In the genomic region with DNA sequence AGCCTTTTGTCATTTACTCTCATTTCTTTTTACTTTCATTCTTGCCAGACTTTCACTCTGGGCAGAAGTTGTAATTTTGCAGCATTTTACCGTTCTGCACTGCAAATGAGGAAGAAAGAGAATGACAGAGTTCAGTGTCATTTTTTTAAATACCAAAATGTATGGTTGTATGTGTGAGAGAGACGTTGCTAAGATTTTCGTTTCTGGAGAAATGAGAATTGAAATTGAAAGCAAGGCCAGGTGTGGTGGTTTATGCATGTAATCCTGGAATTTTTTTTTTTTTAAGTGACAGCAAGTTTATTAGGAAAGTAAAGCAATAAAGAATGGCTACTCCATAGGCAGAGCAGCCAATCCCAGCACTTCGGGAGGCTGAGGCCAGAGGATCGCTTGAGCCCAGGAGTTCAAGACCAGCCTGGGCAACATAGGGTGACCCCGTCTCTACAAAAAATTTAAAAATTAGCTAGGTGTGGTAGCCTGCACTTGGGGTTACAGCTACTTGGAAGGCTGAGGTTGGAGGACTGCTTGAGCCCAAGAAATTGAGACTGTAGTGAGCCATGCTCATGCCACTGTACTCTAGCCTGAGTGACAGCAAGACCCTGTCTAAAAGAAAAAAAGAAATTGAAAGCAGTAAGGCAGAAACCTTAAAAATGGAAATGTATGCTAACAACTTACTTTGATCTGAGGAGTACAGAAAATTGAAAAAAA, we compare ENCODE assay signal across 10 cellular contexts. TPM values are rescaled to one million over a fixed set of nuclear protein-coding genes. Genes with fewer than 3 reads are reported as not detected.
DNase-seq lines count a peak whose midpoint lies in the region; ATAC-seq and TF ChIP-seq lines count a peak whose summit lies in the region.
"Had no signal": no experiment of that assay in that cellular context is flagged by ENCODE, and none has a peak within 500 bp of the region (broad histone marks: within the 10 kb centered on the region; RNA-seq: fewer than 3 reads in every experiment).

No MANE protein-coding gene starts in this region.

- H3K36me3 Mint-ChIP-seq in Calu3 (ENCODE audit: insufficient read depth, unreplicated experiment), result no peaks in the 10 kb centered on the region

- no peak for DNase-seq in mucosa of descending colon
- DNase-seq in ecto neural progenitor cell (ENCODE audit: low spot score), result no peak
- no peak for DNase-seq in NK-92 treated with Interleukin-12 subunit alpha and Interleukin-12 subunit beta, amount 100 ng/mL, for 24 hours (lab: John Stamatoyannopoulos, UW)
- no peak for DNase-seq in Calu3
- no peak for DNase-seq in OCI-M2 (lab: John Stamatoyannopoulos, UW; ENCODE audit: unreplicated experiment)
- DNase-seq: glutamatergic neuron, PC-3 had no signal

- TF ChIP-seq CTCF in mucosa of descending colon (IDR thresholded peaks at IDR 0.05) (no peak), Calu3 (IDR thresholded peaks at IDR 0.05; ENCODE audit: unreplicated experiment) (no peak)

- CTCF ChIA-PET in Calu3 (lab: Charles Lee), result no interaction called here

- H3K4me3 ChIP-seq in mucosa of descending colon, result no peak overlapping the region

- intact Hi-C loops in mucosa of descending colon (cut with DNase I, micrococcal nuclease) (no loop called here), Calu3 (cut with micrococcal nuclease; ENCODE audit: unreplicated experiment) (loop anchor here (5.0 kb wide), 1 partner anchor 404 kb away; no protein-coding TSS in a partner anchor)

- ATAC-seq in GM18861 (IDR thresholded peaks at IDR 0.05; ENCODE audit: unreplicated experiment) (peak; percentile 75), GM21723 (IDR thresholded peaks at IDR 0.05; ENCODE audit: unreplicated experiment) (peak; percentile 86), HG03565 (IDR thresholded peaks at IDR 0.05; ENCODE audit: unreplicated experiment) (peak; percentile 78), mucosa of descending colon (peak; percentile 32)
- ATAC-seq: PC-3 had no signal

- no TSS peak for BruUV-seq in Calu3 (replicated peaks; lab: Mats Ljungman, UMichigan)

- H3K4me1 Mint-ChIP-seq in Calu3 (ENCODE audit: low read depth, unreplicated experiment), result peaks cover 10% of the 10 kb centered on the region

- no peaks in the 10 kb centered on the region for H3K4me1 ChIP-seq in mucosa of descending colon (ENCODE audit: low read depth)

- no peak overlapping the region for H3K27ac Mint-ChIP-seq in Calu3 (ENCODE audit: unreplicated experiment)

- H3K9me3 ChIP-seq in mucosa of descending colon, result no peaks in the 10 kb centered on the region

- H3K9me3 Mint-ChIP-seq in Calu3 (ENCODE audit: low read depth, unreplicated experiment), result peaks cover 3% of the 10 kb centered on the region

- no peak overlapping the region for H3K4me3 Mint-ChIP-seq in Calu3 (ENCODE audit: low read depth, unreplicated experiment)

- no peaks in the 10 kb centered on the region for H3K27me3 Mint-ChIP-seq in Calu3 (ENCODE audit: unreplicated experiment)

- no peaks in the 10 kb centered on the region for H3K36me3 ChIP-seq in mucosa of descending colon (ENCODE audit: low read depth)

RNA-seq across cellular contexts. Expression of gene DCK, which starts 12.9 kb away (rescaled TPM):
- total RNA-seq in mucosa of descending colon (10 to 100 TPM in 2 of 3 donors, 1 to 10 TPM in 1; 9.5 to 16.9 (median 11.1) TPM), Calu3 (2022) (12.9 and 13.5 TPM in 2 replicates)

Comparison
In these comparisons a context has a peak if more than half of its experiments do, and no peak if none do; other contexts are left out.
1. ATAC-seq: peak in every context shown above with its lines; median percentile 86 in GM21723; 78 in HG03565; 75 in GM18861; 32 in mucosa of descending colon.